25 cellular contexts compared by ENCODE assay signal in the genomic region with DNA sequence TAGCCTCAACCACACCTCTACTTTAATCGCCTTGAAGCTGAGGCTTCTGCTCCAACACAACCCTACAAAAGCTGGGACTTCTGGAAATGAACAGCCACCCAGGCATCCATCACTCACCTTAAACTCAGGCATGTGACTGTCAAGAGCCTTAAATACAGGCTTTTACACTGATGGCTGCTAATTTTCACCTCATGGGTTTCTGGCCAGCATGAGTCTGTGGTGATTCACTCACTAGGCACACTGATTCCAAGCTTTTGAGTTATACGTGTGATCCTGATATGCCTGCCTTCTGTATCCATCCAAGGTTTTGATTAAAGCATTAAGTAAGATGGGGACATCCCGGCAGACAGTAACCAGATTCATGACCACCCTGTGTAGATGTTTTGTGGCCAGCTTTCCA.
"Had no signal": no experiment of that assay in that cellular context is flagged by ENCODE, and none has a peak within 500 bp of the region (broad histone marks: within the 10 kb centered on the region; RNA-seq: fewer than 3 reads in every experiment).

No MANE protein-coding gene starts in this region.

- DNase-seq: cortex of kidney; dorsolateral prefrontal cortex; effector CD8-positive, alpha-beta T cell; glutamatergic neuron; kidney; left colon; left ventricle myocardium superior; mucosa of descending colon; naive thymus-derived CD8-positive, alpha-beta T cell; nucleus accumbens; ovary; small intestine; stimulated activated CD4-positive, alpha-beta T cell treated with anti-CD3 and anti-CD28 coated beads, Interleukin-2, amount 100 ng/mL, for 48 hours; stomach; substantia nigra had no signal

- H3K36me3 ChIP-seq: ovary had no signal

- H3K9me3 Mint-ChIP-seq: central memory CD8-positive, alpha-beta T cell; neural crest cell; type B pancreatic cell had no signal

- H3K4me3 Mint-ChIP-seq: central memory CD8-positive, alpha-beta T cell; neural crest cell; type B pancreatic cell had no signal

- H3K9me3 ChIP-seq: gastroesophageal sphincter, mucosa of descending colon, ovary, thoracic aorta had no signal

- H3K4me2 ChIP-seq: hepatocyte had no signal

- H3K27ac Mint-ChIP-seq: type B pancreatic cell had no signal

- H3K27me3 Mint-ChIP-seq: central memory CD8-positive, alpha-beta T cell; naive thymus-derived CD8-positive, alpha-beta T cell; type B pancreatic cell had no signal

- H3K27ac ChIP-seq: dorsolateral prefrontal cortex, epithelial cell of prostate, esophagus muscularis mucosa, gastroesophageal sphincter, hepatocyte, ovary, right atrium auricular region, stomach, thoracic aorta had no signal

- H3K27me3 ChIP-seq: dorsolateral prefrontal cortex, esophagus muscularis mucosa, gastroesophageal sphincter, hepatocyte, ovary, right atrium auricular region, stomach had no signal

- H3K4me1 Mint-ChIP-seq: neural crest cell had no signal

- ATAC-seq: gastroesophageal sphincter; left colon; left ventricle myocardium superior; mucosa of descending colon; naive thymus-derived CD8-positive, alpha-beta T cell had no signal

- H2AFZ ChIP-seq: hepatocyte had no signal

- H3K4me3 ChIP-seq: dorsolateral prefrontal cortex, esophagus muscularis mucosa, gastroesophageal sphincter, hepatocyte, mucosa of descending colon, ovary, right atrium auricular region, stomach, thoracic aorta had no signal

- H3K4me1 ChIP-seq: esophagus muscularis mucosa, right atrium auricular region, stomach had no signal

- FAIRE-seq: kidney, small intestine, urothelium cell line had no signal
